Comparison of ENCODE assay signal across 18 cellular contexts in genomic region chr6:170134077-170135040, GRCh38.
A peak's percentile ranks its signal among the peaks of the same experiment; 100 is the strongest.
DNase-seq lines count a peak whose midpoint lies in the region; ATAC-seq and FAIRE-seq lines count a peak whose summit lies in the region.
"Had no signal": no experiment of that assay in that cellular context is flagged by ENCODE, and none has a peak within 500 bp of the region (broad histone marks: within the 10 kb centered on the region; RNA-seq: fewer than 3 reads in every experiment).

No MANE protein-coding gene starts in this region.

- DNase-seq in DMS79 treated with DMSO at 0.1 percent for 48 hours (lab: John Stamatoyannopoulos, UW), result peak; percentile 78
- no peak for DNase-seq in DMS79 (lab: John Stamatoyannopoulos, UW)
- peak; percentile 56 to 59 for DNase-seq in SJCRH30
- peak; percentile 4 for DNase-seq in iPS-NIHi11 (ENCODE audit: low spot score)
- DNase-seq in sciatic nerve (ENCODE audit: low spot score), result peak; percentile 57
- DNase-seq in small intestine, result no peak
- DNase-seq: activated CD4-positive, alpha-beta T cell treated with anti-CD3 and anti-CD28 coated beads, Interleukin-2, amount 10 ng/mL, durations not matched to agents 24 days and 14 days; brain microvascular endothelial cell; effector CD8-positive, alpha-beta T cell; foreskin keratinocyte; GDM1; immature natural killer cell; stimulated activated CD4-positive, alpha-beta T cell treated with anti-CD3 and anti-CD28 coated beads, Interleukin-4, amount 100 ng/mL, for 24 hours had no signal

- no peaks in the 10 kb centered on the region for H3K9me3 ChIP-seq in SJCRH30 (replicated peaks)
- H3K9me3 ChIP-seq in small intestine (ENCODE audit: control insufficient read depth, low read depth), result no peaks in the 10 kb centered on the region

- ATAC-seq in sciatic nerve (no peak), HG02763 (IDR thresholded peaks at IDR 0.05; ENCODE audit: unreplicated experiment) (no peak), GM19467 (IDR thresholded peaks at IDR 0.05; ENCODE audit: unreplicated experiment) (no peak)
- ATAC-seq: foreskin keratinocyte; stimulated activated memory B cell treated with anti-CD40 and anti-IgM and Interleukin-4, amounts not matched to agents 10 μg/mL and 1 μg/mL and 100 μg/mL, for 72 hours; T-helper 17 cell had no signal

- no peak overlapping the region for H3K4me3 ChIP-seq in SJCRH30
- no peak overlapping the region for H3K4me3 ChIP-seq in small intestine (ENCODE audit: low read depth in 1 of 2, low read length in 2 of 2)

- H3K4me1 ChIP-seq in SJCRH30 (0 out of 2 replicates have a peak, but pooled peaks cover 3% of the 10 kb centered on the region), small intestine (ENCODE audit: control insufficient read depth in 2 of 2, insufficient read depth in 1 of 2, low read depth in 1 of 2, low read length in 1 of 2) (no peaks in the 10 kb centered on the region)
- H3K4me1 ChIP-seq: foreskin keratinocyte had no signal

- no peak for FAIRE-seq in small intestine (lab: Jason Lieb, UNC)
- FAIRE-seq: GM19239 had no signal

- H3K27ac ChIP-seq in SJCRH30 (no peak overlapping the region), small intestine (ENCODE audit: low read depth in 1 of 2, low read length in 1 of 2) (no peak overlapping the region)
- H3K27ac ChIP-seq: brain microvascular endothelial cell, foreskin keratinocyte had no signal

- H3K27me3 ChIP-seq in SJCRH30, result no peaks in the 10 kb centered on the region
- no peaks in the 10 kb centered on the region for H3K27me3 ChIP-seq in small intestine (ENCODE audit: control insufficient read depth in 2 of 2, insufficient read depth in 2 of 2, low read length in 2 of 2)
- H3K27me3 ChIP-seq: brain microvascular endothelial cell, foreskin keratinocyte had no signal

- H3K36me3 ChIP-seq in SJCRH30 (no peaks in the 10 kb centered on the region), small intestine (ENCODE audit: control insufficient read depth in 2 of 2, insufficient read depth in 2 of 2, low read length in 2 of 2) (no peaks in the 10 kb centered on the region)
- H3K36me3 ChIP-seq: brain microvascular endothelial cell had no signal

- intact Hi-C loops in sciatic nerve (cut with DNase I), result no loop called here

- WGBS in small intestine, 3 donors, result 48 to 76% (median 62%) methylated on average over 34 of the region's 34 CpGs

Comparison
In these comparisons a context has a peak if more than half of its experiments do, and no peak if none do; other contexts are left out.
1. DNase-seq: peak in DMS79 treated with DMSO at 0.1 percent for 48 hours (single experiment), SJCRH30 (2 of 2), iPS-NIHi11 (single experiment) and sciatic nerve (single experiment); none in DMS79 (single experiment) and small intestine (single experiment).